ENCODE assay signal across 1 cellular context in genomic region chr1:226568077-226568831, GRCh38.
TF ChIP-seq lines count a peak whose summit lies in the region.

No MANE protein-coding gene starts in this region.

TF ChIP-seq in H1, 55 proteins besides CTCF, POLR2A, EP300 and RAD21 (continued from another document):
- TF ChIP-seq MAX (IDR thresholded peaks at IDR 0.05) (peak; percentile 18; the same call in 1 of the 2 replicates), TEAD4 (IDR thresholded peaks at IDR 0.05; ENCODE audit: low read depth, low read length) (peak; percentile 6; the same call in 1 of the 2 replicates)
